8 cellular contexts compared by ENCODE assay signal in the genomic region with DNA sequence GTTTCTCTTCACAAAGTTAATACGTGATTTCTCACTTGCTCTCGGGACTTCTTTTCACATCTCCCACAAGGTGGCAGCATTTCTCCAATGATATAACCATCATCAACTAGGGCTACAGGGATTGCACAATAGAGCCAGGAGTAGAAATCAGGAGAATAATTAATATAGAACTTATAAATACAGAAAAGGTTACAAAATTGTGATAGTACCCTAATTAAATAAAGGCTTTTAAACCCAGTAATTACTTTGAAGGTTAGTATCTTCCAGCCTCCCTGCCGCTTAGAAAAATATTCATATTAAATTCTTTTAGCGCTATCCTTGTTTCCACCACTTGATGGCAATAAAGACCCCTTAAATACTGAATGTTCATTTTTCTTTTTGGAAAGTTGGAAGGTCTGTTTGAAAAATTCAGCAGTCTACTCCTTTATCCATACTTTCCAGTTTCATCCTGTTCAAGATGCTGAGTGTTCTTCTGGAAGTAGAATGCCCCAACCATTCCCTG.
DNase-seq lines count a peak whose midpoint lies in the region; ATAC-seq and TF ChIP-seq lines count a peak whose summit lies in the region.

No MANE protein-coding gene starts in this region.

- no peaks in the 10 kb centered on the region for H3K27me3 Mint-ChIP-seq in activated T-helper 17 cell treated with anti-CD3 and anti-CD28 coated beads, Interleukin-2, amount 50 U/mL, for 72 hours

- H3K4me3 ChIP-seq in retinal pigment epithelial cell (ENCODE audit: low read length): peak overlapping the region; percentile 9

- no peaks in the 10 kb centered on the region for H3K4me1 Mint-ChIP-seq in activated T-helper 17 cell treated with anti-CD3 and anti-CD28 coated beads, Interleukin-2, amount 50 U/mL, for 72 hours

- peak; percentile 77 for ATAC-seq in GM21528 (IDR thresholded peaks at IDR 0.05; ENCODE audit: low FRiP score, unreplicated experiment)
- peak; percentile 78 for ATAC-seq in activated T-helper 17 cell treated with anti-CD3 and anti-CD28 coated beads, Interleukin-2, amount 50 U/mL, for 72 hours (replicated peaks)

- H3K4me3 Mint-ChIP-seq in activated T-helper 17 cell treated with anti-CD3 and anti-CD28 coated beads, Interleukin-2, amount 50 U/mL, for 72 hours: peak overlapping the region; percentile 24

- peak overlapping the region; percentile 28 for H3K27ac Mint-ChIP-seq in activated T-helper 17 cell treated with anti-CD3 and anti-CD28 coated beads, Interleukin-2, amount 50 U/mL, for 72 hours

- TF ChIP-seq CTCF in retinal pigment epithelial cell (conservative IDR thresholded peaks at IDR 0.05; ENCODE audit: low read depth, low read length): peak; percentile 55

- peak; percentile 30 for DNase-seq in activated T-cell treated with anti-CD3 and anti-CD28 coated beads for 24 hours (ENCODE audit: low read depth)
- no peak for DNase-seq in activated T-cell treated with anti-CD3 and anti-CD28 coated beads, Interleukin-2, amount 50 U/mL, for 48 hours
- DNase-seq in HS-27A (ENCODE audit: low read depth): peak; percentile 69
- DNase-seq in NCI-H526 treated with DMSO at 0.1 percent for 48 hours (lab: John Stamatoyannopoulos, UW): peak; percentile 41
- peak; percentile 72 for DNase-seq in glomerular endothelial cell (ENCODE audit: extremely low read depth, low read depth, low spot score)
- DNase-seq in retinal pigment epithelial cell (ENCODE audit: low read depth): peak; percentile 42

- no peaks in the 10 kb centered on the region for H3K9me3 Mint-ChIP-seq in activated T-helper 17 cell treated with anti-CD3 and anti-CD28 coated beads, Interleukin-2, amount 50 U/mL, for 72 hours

- no peaks in the 10 kb centered on the region for H3K36me3 Mint-ChIP-seq in activated T-helper 17 cell treated with anti-CD3 and anti-CD28 coated beads, Interleukin-2, amount 50 U/mL, for 72 hours (ENCODE audit: low read depth)

Comparison
In these comparisons a context has a peak if more than half of its experiments do, and no peak if none do; other contexts are left out.
1. DNase-seq: peak in activated T-cell treated with anti-CD3 and anti-CD28 coated beads for 24 hours (single experiment), HS-27A (single experiment), NCI-H526 treated with DMSO at 0.1 percent for 48 hours (single experiment), glomerular endothelial cell (single experiment) and retinal pigment epithelial cell (single experiment); none in activated T-cell treated with anti-CD3 and anti-CD28 coated beads, Interleukin-2, amount 50 U/mL, for 48 hours (0 of 2).